ENCODE assay signal across 22 cellular contexts in the genomic region with DNA sequence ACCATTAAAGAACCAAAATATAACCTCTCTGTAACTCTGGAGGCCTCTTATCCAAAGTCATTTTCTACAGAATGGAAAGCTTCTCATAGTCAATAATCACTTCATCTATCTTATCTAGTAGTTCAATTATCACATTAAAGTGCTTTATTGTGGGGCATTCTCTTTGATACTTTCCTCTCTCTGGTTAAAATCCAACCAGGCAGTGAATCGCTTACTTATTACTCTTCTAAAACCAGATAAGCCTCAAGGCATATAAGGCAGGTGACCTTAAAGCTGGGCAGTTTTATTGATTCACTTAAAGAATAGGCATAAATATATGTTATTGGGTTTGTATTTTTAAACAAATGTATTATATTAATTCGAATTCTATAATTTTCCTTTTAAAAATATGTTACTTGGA.
"Had no signal": no experiment of that assay in that cellular context is flagged by ENCODE, and none has a peak within 500 bp of the region (broad histone marks: within the 10 kb centered on the region; RNA-seq: fewer than 3 reads in every experiment).

No MANE protein-coding gene starts in this region.

- H3K9ac ChIP-seq: neural progenitor cell had no signal

- H3K27me3 ChIP-seq: colonic mucosa, neural progenitor cell, ovary, right lobe of liver, spleen, stomach, transverse colon had no signal

- H3K4me1 ChIP-seq: colonic mucosa, foreskin keratinocyte, neural progenitor cell, prostate gland, right lobe of liver, spleen, stomach had no signal

- DNase-seq: colonic mucosa; dermis blood vessel endothelial cell; erythroblast; foreskin keratinocyte; head of caudate nucleus; hippocampal formation; mammary epithelial cell; nucleus accumbens; ovary; retina; right lobe of liver; spleen; stimulated activated CD4-positive, alpha-beta T cell treated with anti-CD3 and anti-CD28 coated beads, Interleukin-15, amount 100 ng/mL, for 24 hours; stimulated activated CD4-positive, alpha-beta T cell treated with anti-CD3 and anti-CD28 coated beads, Interleukin-1b, Interleukin-23, amount 100 ng/mL, for 48 hours; stimulated activated CD4-positive, alpha-beta T cell treated with anti-CD3 and anti-CD28 coated beads, Interleukin-4, amount 100 ng/mL, for 4 hours; stimulated activated naive B cell treated with anti-CD40 and anti-IgM and Interleukin-4, amounts not matched to agents 10 μg/mL and 1 μg/mL and 100 μg/mL, for 72 hours; stomach; substantia nigra; transverse colon had no signal

- H3K4me3 ChIP-seq: colonic mucosa, neural progenitor cell, ovary, prostate gland, right lobe of liver, spleen, stomach, thoracic aorta, transverse colon had no signal

- H3K4me2 ChIP-seq: neural progenitor cell had no signal

- H3K36me3 ChIP-seq: colonic mucosa, neural progenitor cell, ovary, prostate gland, right lobe of liver, spleen, stomach, thoracic aorta, transverse colon had no signal

- H3K27ac ChIP-seq: colonic mucosa, foreskin keratinocyte, neural progenitor cell, ovary, prostate gland, right lobe of liver, spleen, stomach, thoracic aorta, transverse colon had no signal
